In genomic region chr7:117126631-117127030, GRCh38 we compare ENCODE assay signal across 1 cellular context.
TF ChIP-seq lines count a peak whose summit lies in the region.

No MANE protein-coding gene starts in this region.

TF ChIP-seq in GM23338, 12 proteins besides CTCF, POLR2A, EP300 and RAD21 (continued from another document):
- no peak for TF ChIP-seq ZNF462 (CRISPR knock-in tag; IDR thresholded peaks at IDR 0.05)
- TF ChIP-seq CREB1 (CRISPR knock-in tag; IDR thresholded peaks at IDR 0.05; ENCODE audit: low read depth) = no peak
- TF ChIP-seq STAT1 (IDR thresholded peaks at IDR 0.05; ENCODE audit: unreplicated experiment) = no peak
